In genomic region chr17:29051194-29051593, GRCh38 we compare ENCODE assay signal across 24 cellular contexts. TPM values are rescaled to one million over a fixed set of nuclear protein-coding genes. Genes with fewer than 3 reads are reported as not detected.
DNase-seq lines count a peak whose midpoint lies in the region; ATAC-seq, FAIRE-seq and TF ChIP-seq lines count a peak whose summit lies in the region.
"Had no signal": no experiment of that assay in that cellular context is flagged by ENCODE, and none has a peak within 500 bp of the region (broad histone marks: within the 10 kb centered on the region; RNA-seq: fewer than 3 reads in every experiment).

No MANE protein-coding gene starts in this region.

- FAIRE-seq in D721Med (lab: Jason Lieb, UNC): peak; percentile 35
- FAIRE-seq: A549, GM12891 had no signal

- no peak for ATAC-seq in mucosa of descending colon
- ATAC-seq in left cardiac atrium: no peak
- ATAC-seq: A549 had no signal

- no peak overlapping the region for H3K9ac ChIP-seq in endodermal cell (ENCODE audit: extremely low read depth, low read length, poor library complexity, severe bottlenecking)
- H3K9ac ChIP-seq: GM23248 had no signal

- no peaks in the 10 kb centered on the region for H3K9me3 Mint-ChIP-seq in endodermal cell
- H3K9me3 Mint-ChIP-seq: CD4-positive, alpha-beta T cell; HFFc6; IgD-negative memory B cell had no signal

- WGBS in endodermal cell (ENCODE audit: insufficient coverage in 1 of 2, insufficient read length in 1 of 2), 2 experiments: 91 to 100% methylated on average over 3 to 11 of the region's 12 CpGs

- H3K36me3 ChIP-seq in WERI-Rb-1 (no peaks in the 10 kb centered on the region), endodermal cell (ENCODE audit: control insufficient read depth, insufficient read depth, low read length) (no peaks in the 10 kb centered on the region), mucosa of descending colon (ENCODE audit: low read depth) (no peaks in the 10 kb centered on the region)
- H3K36me3 ChIP-seq: BE2C had no signal

- H3K36me3 Mint-ChIP-seq in endodermal cell (ENCODE audit: low read depth): no peaks in the 10 kb centered on the region
- H3K36me3 Mint-ChIP-seq: IgD-negative memory B cell had no signal

- H3K27ac Mint-ChIP-seq in endodermal cell: no peak overlapping the region
- H3K27ac Mint-ChIP-seq: CD4-positive, alpha-beta T cell; HFFc6 had no signal

- H3K4me1 ChIP-seq in endodermal cell (ENCODE audit: control insufficient read depth, insufficient read depth, low read length) (peaks cover 7% of the 10 kb centered on the region), mucosa of descending colon (ENCODE audit: low read depth) (no peaks in the 10 kb centered on the region)
- H3K4me1 ChIP-seq: A549 had no signal

- H3K27me3 ChIP-seq in WERI-Rb-1 (ENCODE audit: insufficient read depth, low read depth, severe bottlenecking): no peaks in the 10 kb centered on the region
- no peaks in the 10 kb centered on the region for H3K27me3 ChIP-seq in endodermal cell (ENCODE audit: control insufficient read depth, insufficient read depth, low read length, poor library complexity, severe bottlenecking)
- H3K27me3 ChIP-seq: BE2C had no signal

- H3K4me3 ChIP-seq in WERI-Rb-1 (ENCODE audit: low read depth, low read length) (no peak overlapping the region), endodermal cell (ENCODE audit: low read length) (no peak overlapping the region), mucosa of descending colon (no peak overlapping the region)
- H3K4me3 ChIP-seq: A549, GM23248 had no signal

- intact Hi-C loops in mucosa of descending colon (cut with DNase I, micrococcal nuclease): no loop called here
- intact Hi-C loops in left cardiac atrium (cut with DNase I): no loop called here

- H3K27ac ChIP-seq in WERI-Rb-1 (peak overlapping the region; percentile 27), endodermal cell (ENCODE audit: low read depth, low read length) (peak overlapping the region; percentile 59)
- H3K27ac ChIP-seq: A549, GM23248 had no signal

- H3K9me3 ChIP-seq in WERI-Rb-1 (ENCODE audit: severe bottlenecking): no peaks in the 10 kb centered on the region
- H3K9me3 ChIP-seq in endodermal cell (ENCODE audit: control insufficient read depth, low read length): no peaks in the 10 kb centered on the region
- H3K9me3 ChIP-seq in mucosa of descending colon: no peaks in the 10 kb centered on the region
- H3K9me3 ChIP-seq: A549, BE2C had no signal

- no peaks in the 10 kb centered on the region for H3K27me3 Mint-ChIP-seq in endodermal cell (ENCODE audit: insufficient read depth)

- no peak for TF ChIP-seq CTCF in D721Med (IDR thresholded peaks at IDR 0.05; ENCODE audit: insufficient read depth, missing control alignments)
- no peak for TF ChIP-seq CTCF in WERI-Rb-1 (IDR thresholded peaks at IDR 0.05; ENCODE audit: low read depth, low read length)
- no peak for TF ChIP-seq CTCF in endodermal cell (conservative IDR thresholded peaks at IDR 0.05)
- no peak for TF ChIP-seq CTCF in mucosa of descending colon (IDR thresholded peaks at IDR 0.05)

- no peak overlapping the region for H3K4me3 Mint-ChIP-seq in endodermal cell
- H3K4me3 Mint-ChIP-seq: CD4-positive, alpha-beta T cell; HFFc6; IgD-negative memory B cell had no signal

- DNase-seq in D721Med (ENCODE audit: insufficient read length, low spot score) (peak; percentile 53), WERI-Rb-1 (peak; percentile 74), endodermal cell (no peak), RKO (ENCODE audit: low spot score) (no peak), mucosa of descending colon (no peak), H4 (ENCODE audit: low spot score) (no peak), left cardiac atrium (no peak)
- DNase-seq: BE2C; CD4-positive, alpha-beta T cell; COR-L47; GM23248; HFFc6; Karpas-422; NCI-H1417; NCI-H1694 treated with DMSO at 0.1 percent for 48 hours; NCI-H446 treated with DMSO at 0.1 percent for 48 hours; NCI-H69; NK-92 treated with Interleukin-12 subunit alpha and Interleukin-12 subunit beta, amount 100 ng/mL, for 24 hours; T-helper 1 cell had no signal

- H3K4me1 Mint-ChIP-seq in endodermal cell: peaks cover 11% of the 10 kb centered on the region

RNA-seq across cellular contexts. Expression of gene PIPOX, which starts 8.3 kb away (rescaled TPM):
- total RNA-seq in endodermal cell (1 to 10 TPM; 1.8 to 5.9 TPM), mucosa of descending colon (1 to 10 TPM in 2 of 3 donors, under 1 TPM in 1; 0.75 to 7.4 (median 1.3) TPM), left cardiac atrium (under 1 TPM; 0.55 to 0.91 TPM)
- 11.1 TPM for polyA plus RNA-seq in endodermal cell (2013, experiment 1 of 2)
- polyA plus RNA-seq in endodermal cell (2013, experiment 2 of 2): 13.9 TPM
- total RNA-seq in H4 (2014; rRNA removed; shearing (Covaris generic)): 0.23 and 0.58 TPM in 2 replicates
- total RNA-seq: G401, GM23248 had no signal
- polyA plus RNA-seq: GM23248 had no signal

RNA-seq across cellular contexts. Expression of gene SEZ6, which starts 45.4 kb away (rescaled TPM):
- under 1 TPM in 1 of 2 donors, not detected in 1; 0.20 TPM for total RNA-seq in endodermal cell
- polyA plus RNA-seq in endodermal cell (2013, experiment 1 of 2): 18.6 TPM
- 27.2 TPM for polyA plus RNA-seq in endodermal cell (2013, experiment 2 of 2)
- total RNA-seq in mucosa of descending colon: 1 to 10 TPM in 1 of 3 donors, under 1 TPM in 1, not detected in 1; 0.31 to 1.0 TPM
- total RNA-seq in H4 (2014; rRNA removed; shearing (Covaris generic)): not detected in 2 replicates
- under 1 TPM; 0.12 to 0.31 TPM for total RNA-seq in left cardiac atrium
- total RNA-seq: G401, GM23248, HFFc6, M059J had no signal
- polyA plus RNA-seq: A549, GM23248 had no signal

Comparison
In these comparisons a context has a peak if more than half of its experiments do, and no peak if none do; other contexts are left out.
1. DNase-seq: peak in D721Med (single experiment) and WERI-Rb-1 (single experiment); none in endodermal cell (single experiment), RKO (single experiment), mucosa of descending colon (0 of 3), H4 (single experiment) and left cardiac atrium (single experiment).